In the genomic region with DNA sequence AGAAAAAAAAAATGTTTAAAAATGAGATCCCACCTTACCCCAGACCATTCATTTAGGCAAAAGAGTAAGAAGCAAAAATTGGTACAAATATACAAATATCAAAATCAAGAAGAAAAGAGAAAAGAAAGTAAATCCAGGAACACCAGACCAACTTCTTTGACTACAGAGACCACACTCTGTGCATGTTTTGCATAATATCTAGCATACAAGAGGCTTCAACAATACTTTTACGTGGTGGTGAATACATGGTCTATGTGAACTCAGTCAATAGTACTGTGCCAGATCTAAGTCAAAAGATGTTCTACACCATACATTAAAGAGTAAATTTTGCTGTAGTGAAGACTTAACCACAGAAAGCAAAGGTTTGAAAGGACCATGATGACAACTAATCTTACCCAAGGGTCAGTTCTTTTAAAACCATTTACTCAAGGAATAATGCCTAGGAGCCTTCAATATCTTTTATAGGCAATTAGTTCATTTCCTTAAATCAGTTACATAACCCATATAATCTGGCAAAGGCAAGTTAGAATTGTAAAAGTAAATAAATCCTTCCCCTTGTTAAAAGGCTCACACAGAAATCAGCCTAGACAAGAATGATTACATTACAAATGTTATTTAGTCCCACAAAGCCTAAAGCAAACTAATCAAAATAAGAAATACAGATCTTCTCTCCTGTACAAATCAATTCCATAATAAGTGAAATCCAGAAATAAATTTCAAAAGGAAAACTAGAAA, we compare ENCODE assay signal across 18 cellular contexts.
DNase-seq lines count a peak whose midpoint lies in the region; ATAC-seq, FAIRE-seq and TF ChIP-seq lines count a peak whose summit lies in the region.
"Had no signal": no experiment of that assay in that cellular context is flagged by ENCODE, and none has a peak within 500 bp of the region (broad histone marks: within the 10 kb centered on the region; RNA-seq: fewer than 3 reads in every experiment).

No MANE protein-coding gene starts in this region.

- peaks cover 51% of the 10 kb centered on the region for H3K36me3 Mint-ChIP-seq in mesothelial cell of epicardium

- intact Hi-C loops in GM12878 (cut with micrococcal nuclease; ENCODE audit: unreplicated experiment): no loop called here

- peak overlapping the region; percentile 51 for H3K27ac Mint-ChIP-seq in mesothelial cell of epicardium
- H3K27ac Mint-ChIP-seq: CD4-positive, alpha-beta T cell; T-helper 1 cell treated with Interleukin-12 subunit alpha and Interleukin-12 subunit beta and Interleukin-4 antibody, amounts not matched to agents 30 μg/mL and 1 μg/mL, for 36 hours had no signal

- H3K27ac ChIP-seq in GM12878 (ENCODE audit: control insufficient read depth, insufficient read depth): no peak overlapping the region
- H3K27ac ChIP-seq: HL-60, KMS-11 had no signal

- RAD21 ChIA-PET in GM12878 (lab: Charles Lee; ENCODE audit: unreplicated experiment): no interaction called here

- 59% methylated on average over 1 of the region's 1 CpG for WGBS in GM12878 (ENCODE audit: insufficient coverage, insufficient replicate concordance, low lambda C conversion rate, missing lambda C conversion rate)

- H4K20me1 ChIP-seq in GM12878 (ENCODE audit: control insufficient read depth, insufficient read depth): no peaks in the 10 kb centered on the region

- ATAC-seq in GM18907 (IDR thresholded peaks at IDR 0.05; ENCODE audit: unreplicated experiment) (peak; percentile 65), HG03342 (IDR thresholded peaks at IDR 0.05; ENCODE audit: unreplicated experiment) (peak; percentile 62), GM12878 (no peak), GM18505 (IDR thresholded peaks at IDR 0.05; ENCODE audit: unreplicated experiment) (no peak)

- no peak overlapping the region for H3K4me3 ChIP-seq in GM12878

- H3K4me2 ChIP-seq in GM12878 (ENCODE audit: control insufficient read depth, insufficient read depth): no peak overlapping the region
- H3K4me2 ChIP-seq: KMS-11 had no signal

- no peak overlapping the region for H2AFZ ChIP-seq in GM12878 (ENCODE audit: control insufficient read depth, low read depth, low read length)

- H3K36me3 ChIP-seq in GM12878 (ENCODE audit: control insufficient read depth in 2 of 2, insufficient read depth in 2 of 2, low read length in 1 of 2): no peaks in the 10 kb centered on the region
- H3K36me3 ChIP-seq: BE2C had no signal

- H3K4me1 ChIP-seq in GM12878 (ENCODE audit: control insufficient read depth, insufficient read depth, low read length): no peaks in the 10 kb centered on the region
- H3K4me1 ChIP-seq: BE2C, Caco-2 had no signal

- TF ChIP-seq EP300 in GM12878 (IDR thresholded peaks at IDR 0.05; ENCODE audit: borderline replicate concordance in 1 of 2, control insufficient read depth in 1 of 2, low read depth in 2 of 2, low read length in 2 of 2): no peak

- H3K9me3 Mint-ChIP-seq in mesothelial cell of epicardium: peaks cover 3% of the 10 kb centered on the region
- H3K9me3 Mint-ChIP-seq: T-helper 1 cell treated with Interleukin-12 subunit alpha and Interleukin-12 subunit beta and Interleukin-4 antibody, amounts not matched to agents 30 μg/mL and 1 μg/mL, for 36 hours had no signal

- H3K4me1 Mint-ChIP-seq in mesothelial cell of epicardium: peaks cover 13% of the 10 kb centered on the region

- no peak overlapping the region for H3K4me3 Mint-ChIP-seq in mesothelial cell of epicardium
- H3K4me3 Mint-ChIP-seq: CD4-positive, alpha-beta T cell; T-helper 1 cell treated with Interleukin-12 subunit alpha and Interleukin-12 subunit beta and Interleukin-4 antibody, amounts not matched to agents 30 μg/mL and 1 μg/mL, for 36 hours had no signal

- H3K27me3 Mint-ChIP-seq in mesothelial cell of epicardium (ENCODE audit: low read depth): no peaks in the 10 kb centered on the region
- H3K27me3 Mint-ChIP-seq: CD4-positive, alpha-beta T cell had no signal

- DNase-seq in GM12878 (ENCODE audit: low read depth, low spot score) (no peak), mesothelial cell of epicardium (ENCODE audit: low spot score in 2 of 2, unreplicated experiment in 2 of 2) (no peak), C1 segment of cervical spinal cord (lab: John Stamatoyannopoulos, UW) (no peak), HCEC 1CT (no peak)
- DNase-seq: BE2C; Caco-2; CD4-positive, alpha-beta T cell; GDM1; MV-4-11; NCI-H187 treated with DMSO at 0.1 percent for 48 hours; NCI-H226; NCI-H524 had no signal

- peak; percentile 69 for FAIRE-seq in GM12878 (lab: Jason Lieb, UNC)

- POLR2A ChIA-PET in GM12878 (lab: Charles Lee): no interaction called here

- in situ Hi-C loops in GM12878 (cut with MboI): no loop called here

- no peak for TF ChIP-seq CTCF in GM12878 (IDR thresholded peaks at IDR 0.05 in 2 of 3, conservative IDR thresholded peaks at IDR 0.05 in 1 of 3; ENCODE audit: control insufficient read depth in 2 of 3, extremely low read depth in 1 of 3, insufficient read depth in 1 of 3, low read depth in 3 of 3, low read length in 3 of 3)
- no peak for TF ChIP-seq CTCF in mesothelial cell of epicardium (IDR thresholded peaks at IDR 0.05; ENCODE audit: unreplicated experiment)

- H3K9ac ChIP-seq in GM12878 (ENCODE audit: control insufficient read depth, insufficient read depth, low read length): no peak overlapping the region
- H3K9ac ChIP-seq: KMS-11 had no signal

- H3K79me2 ChIP-seq in GM12878 (ENCODE audit: control insufficient read depth, insufficient read depth, low read length): no peaks in the 10 kb centered on the region

- SMC1A ChIA-PET in GM12878 (lab: Charles Lee; ENCODE audit: uncharacterized antibody, unreplicated experiment): interaction anchor here (0.8 kb wide), 1 partner anchor 8 kb away, joined by 3 read pairs; no protein-coding TSS in a partner anchor

- H3K9me3 ChIP-seq in GM12878 (replicated peaks; ENCODE audit: control insufficient read depth, insufficient read depth, low read length): no peaks in the 10 kb centered on the region
- H3K9me3 ChIP-seq: BE2C, Caco-2 had no signal

- TF ChIP-seq POLR2A in GM12878 (IDR thresholded peaks at IDR 0.05; ENCODE audit: low read depth, low read length): no peak
- TF ChIP-seq POLR2A in GM18505 (IDR thresholded peaks at IDR 0.05; ENCODE audit: borderline replicate concordance, extremely low read depth, insufficient read depth, insufficient read length): no peak

- TF ChIP-seq RAD21 in GM12878 (IDR thresholded peaks at IDR 0.05; ENCODE audit: insufficient read depth, low read depth, low read length): no peak

- CTCF ChIA-PET in GM12878 (lab: Yijun Ruan, JAX): no interaction called here

- no TSS peak for BruUV-seq in GM12878 (replicated peaks; lab: Mats Ljungman, UMichigan)

- no peaks in the 10 kb centered on the region for H3K27me3 ChIP-seq in GM12878 (replicated peaks in 1 of 2; ENCODE audit: control insufficient read depth in 2 of 2, insufficient read depth in 2 of 2, low read length in 1 of 2)
- H3K27me3 ChIP-seq: BE2C had no signal

TF ChIP-seq in GM12878, 131 proteins besides CTCF, POLR2A, EP300 and RAD21 (continues in another document):
- no peak for TF ChIP-seq TAF1 (IDR thresholded peaks at IDR 0.05; ENCODE audit: borderline replicate concordance, low read depth, low read length)
- TF ChIP-seq CREM (IDR thresholded peaks at IDR 0.05; ENCODE audit: low read depth): no peak
- no peak for TF ChIP-seq SMAD1 (IDR thresholded peaks at IDR 0.05; ENCODE audit: low read depth, partially characterized antibody)
- TF ChIP-seq, protein P1, sequence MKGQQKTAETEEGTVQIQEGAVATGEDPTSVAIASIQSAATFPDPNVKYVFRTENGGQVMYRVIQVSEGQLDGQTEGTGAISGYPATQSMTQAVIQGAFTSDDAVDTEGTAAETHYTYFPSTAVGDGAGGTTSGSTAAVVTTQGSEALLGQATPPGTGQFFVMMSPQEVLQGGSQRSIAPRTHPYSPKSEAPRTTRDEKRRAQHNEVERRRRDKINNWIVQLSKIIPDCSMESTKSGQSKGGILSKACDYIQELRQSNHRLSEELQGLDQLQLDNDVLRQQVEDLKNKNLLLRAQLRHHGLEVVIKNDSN (IDR thresholded peaks at IDR 0.05; ENCODE audit: borderline replicate concordance, extremely low read length, insufficient read depth, low read depth, low read length): no peak
- TF ChIP-seq CEBPB (IDR thresholded peaks at IDR 0.05; ENCODE audit: borderline replicate concordance in 1 of 2, low read depth in 2 of 2, low read length in 2 of 2): no peak
- TF ChIP-seq, protein P2, sequence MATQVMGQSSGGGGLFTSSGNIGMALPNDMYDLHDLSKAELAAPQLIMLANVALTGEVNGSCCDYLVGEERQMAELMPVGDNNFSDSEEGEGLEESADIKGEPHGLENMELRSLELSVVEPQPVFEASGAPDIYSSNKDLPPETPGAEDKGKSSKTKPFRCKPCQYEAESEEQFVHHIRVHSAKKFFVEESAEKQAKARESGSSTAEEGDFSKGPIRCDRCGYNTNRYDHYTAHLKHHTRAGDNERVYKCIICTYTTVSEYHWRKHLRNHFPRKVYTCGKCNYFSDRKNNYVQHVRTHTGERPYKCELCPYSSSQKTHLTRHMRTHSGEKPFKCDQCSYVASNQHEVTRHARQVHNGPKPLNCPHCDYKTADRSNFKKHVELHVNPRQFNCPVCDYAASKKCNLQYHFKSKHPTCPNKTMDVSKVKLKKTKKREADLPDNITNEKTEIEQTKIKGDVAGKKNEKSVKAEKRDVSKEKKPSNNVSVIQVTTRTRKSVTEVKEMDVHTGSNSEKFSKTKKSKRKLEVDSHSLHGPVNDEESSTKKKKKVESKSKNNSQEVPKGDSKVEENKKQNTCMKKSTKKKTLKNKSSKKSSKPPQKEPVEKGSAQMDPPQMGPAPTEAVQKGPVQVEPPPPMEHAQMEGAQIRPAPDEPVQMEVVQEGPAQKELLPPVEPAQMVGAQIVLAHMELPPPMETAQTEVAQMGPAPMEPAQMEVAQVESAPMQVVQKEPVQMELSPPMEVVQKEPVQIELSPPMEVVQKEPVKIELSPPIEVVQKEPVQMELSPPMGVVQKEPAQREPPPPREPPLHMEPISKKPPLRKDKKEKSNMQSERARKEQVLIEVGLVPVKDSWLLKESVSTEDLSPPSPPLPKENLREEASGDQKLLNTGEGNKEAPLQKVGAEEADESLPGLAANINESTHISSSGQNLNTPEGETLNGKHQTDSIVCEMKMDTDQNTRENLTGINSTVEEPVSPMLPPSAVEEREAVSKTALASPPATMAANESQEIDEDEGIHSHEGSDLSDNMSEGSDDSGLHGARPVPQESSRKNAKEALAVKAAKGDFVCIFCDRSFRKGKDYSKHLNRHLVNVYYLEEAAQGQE (IDR thresholded peaks at IDR 0.05; ENCODE audit: low read depth, low read length): no peak
- TF ChIP-seq ZNF24 (IDR thresholded peaks at IDR 0.05): no peak

Comparison
In these comparisons a context has a peak if more than half of its experiments do, and no peak if none do; other contexts are left out.
1. ATAC-seq: peak in GM18907 (single experiment) and HG03342 (single experiment); none in GM12878 (single experiment) and GM18505 (single experiment).